In the genomic region with DNA sequence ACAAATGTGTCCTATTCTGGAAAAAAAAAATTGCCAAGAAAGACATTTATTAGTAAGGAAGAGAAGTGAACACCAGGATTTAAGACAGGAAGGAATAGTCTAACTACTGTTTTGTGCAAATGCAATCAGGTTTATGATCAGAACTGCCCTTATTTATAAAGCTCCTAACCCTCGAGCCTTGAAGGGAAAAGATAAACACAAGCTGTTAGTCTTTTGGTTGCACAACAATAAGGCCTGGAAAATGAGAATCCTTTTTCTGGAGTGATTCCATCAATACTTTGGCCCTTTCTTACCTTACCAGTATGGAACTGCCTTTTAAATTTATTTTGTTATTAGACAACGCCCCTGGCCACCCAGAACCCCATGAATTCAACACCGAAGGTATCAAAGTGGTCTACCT, we compare ENCODE assay signal across 27 cellular contexts.
"Had no signal": no experiment of that assay in that cellular context is flagged by ENCODE, and none has a peak within 500 bp of the region (broad histone marks: within the 10 kb centered on the region; RNA-seq: fewer than 3 reads in every experiment).

No MANE protein-coding gene starts in this region.

- FAIRE-seq: colon had no signal

- H3K27me3 ChIP-seq: breast epithelium, dorsolateral prefrontal cortex, foreskin keratinocyte, heart left ventricle, neural progenitor cell, right atrium auricular region, tibial nerve had no signal

- ATAC-seq: activated CD4-positive, alpha-beta T cell treated with anti-CD3 and anti-CD28 coated beads for 36 hours; foreskin keratinocyte; heart left ventricle; lower lobe of right lung; natural killer cell; stimulated activated naive B cell treated with anti-CD40 and anti-IgM and Interleukin-4, amounts not matched to agents 10 μg/mL and 1 μg/mL and 100 μg/mL, for 72 hours; T-cell had no signal

- H2AFZ ChIP-seq: neural progenitor cell had no signal

- H3K4me3 ChIP-seq: breast epithelium, dorsolateral prefrontal cortex, heart left ventricle, lower lobe of right lung, neural progenitor cell, right atrium auricular region, tibial nerve had no signal

- H3K4me1 ChIP-seq: breast epithelium, heart left ventricle, lower lobe of right lung, neural progenitor cell, right atrium auricular region, tibial nerve had no signal

- H3K27ac ChIP-seq: dorsolateral prefrontal cortex, foreskin keratinocyte, heart left ventricle, lower lobe of right lung, neural progenitor cell, right atrium auricular region, tibial nerve had no signal

- H3K36me3 ChIP-seq: breast epithelium, heart left ventricle, lower lobe of right lung, neural progenitor cell, right atrium auricular region, tibial nerve had no signal

- DNase-seq: activated CD4-positive, alpha-beta T cell treated with anti-CD3 and anti-CD28 coated beads for 36 hours; activated CD4-positive, CD25-positive, alpha-beta regulatory T cell; activated CD8-positive, alpha-beta memory T cell treated with anti-CD3 and anti-CD28 coated beads, Interleukin-2, amount 50 U/mL, for 4 hours; activated effector memory CD4-positive, alpha-beta T cell treated with anti-CD3 and anti-CD28 coated beads, Interleukin-2, amount 50 U/mL, for 16 hours; activated naive CD4-positive, alpha-beta T cell treated with anti-CD3 and anti-CD28 coated beads for 36 hours; activated naive CD8-positive, alpha-beta T cell treated with anti-CD3 and anti-CD28 coated beads, Interleukin-2, amount 10 ng/mL, durations not matched to agents 7 days and 5 days; activated T-cell treated with anti-CD3 and anti-CD28 coated beads, Interleukin-2, amount 50 U/mL, for 1 hour; amygdala; dorsolateral prefrontal cortex; effector memory CD4-positive, alpha-beta T cell; foreskin keratinocyte; heart left ventricle; hypothalamus; immature natural killer cell; lower lobe of right lung; mesendoderm; natural killer cell; occipital lobe; stimulated activated CD4-positive, alpha-beta T cell treated with anti-CD3 and anti-CD28 coated beads, Interleukin-15, amount 100 ng/mL, for 24 hours; stimulated activated CD4-positive, alpha-beta T cell treated with anti-CD3 and anti-CD28 coated beads, Interleukin-2, amount 100 ng/mL, for 24 hours; stimulated activated naive B cell treated with anti-CD40 and anti-IgM and Interleukin-4, amounts not matched to agents 10 μg/mL and 1 μg/mL and 100 μg/mL, for 72 hours; T-cell had no signal

- H3K9me3 ChIP-seq: breast epithelium, heart left ventricle, lower lobe of right lung, right atrium auricular region, tibial nerve had no signal

- H3K9ac ChIP-seq: neural progenitor cell had no signal

- H3K4me2 ChIP-seq: neural progenitor cell had no signal
